1 cellular context compared by ENCODE assay signal in the genomic region with DNA sequence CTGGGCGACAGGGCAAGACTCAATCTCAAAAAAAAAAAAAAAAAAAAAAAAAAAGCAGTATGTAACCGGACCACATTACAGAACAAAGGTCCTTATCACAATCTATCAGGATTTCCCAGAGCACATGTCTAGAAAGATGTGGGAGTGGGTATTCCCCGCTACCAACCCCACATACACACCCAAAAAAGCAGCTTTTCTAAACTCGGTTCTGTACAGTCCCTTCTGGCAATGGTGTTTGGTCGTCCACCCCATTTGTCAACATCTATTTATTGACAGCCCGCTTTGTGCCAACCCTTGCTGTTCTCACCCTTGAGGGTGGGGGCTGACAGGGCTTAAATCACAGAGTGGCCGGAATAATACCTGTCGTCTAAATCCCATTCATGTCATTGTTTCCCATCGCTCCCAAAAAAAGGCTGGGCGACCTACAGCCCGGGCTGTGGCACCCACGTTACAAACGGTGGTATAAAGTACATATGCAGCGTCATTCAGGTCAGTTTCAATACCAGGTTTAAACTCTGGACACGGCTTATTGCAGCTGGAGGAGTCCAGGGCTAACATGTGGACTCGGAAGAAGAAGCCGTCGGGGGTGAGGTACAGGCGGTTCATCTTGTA.
A peak's percentile ranks its signal among the peaks of the same experiment; 100 is the strongest.
TF ChIP-seq lines count a peak whose summit lies in the region.

No MANE protein-coding gene starts in this region.

TF ChIP-seq in K562, 482 proteins besides CTCF, POLR2A, EP300 and RAD21 (continued from another document):
- TF ChIP-seq, protein P1, sequence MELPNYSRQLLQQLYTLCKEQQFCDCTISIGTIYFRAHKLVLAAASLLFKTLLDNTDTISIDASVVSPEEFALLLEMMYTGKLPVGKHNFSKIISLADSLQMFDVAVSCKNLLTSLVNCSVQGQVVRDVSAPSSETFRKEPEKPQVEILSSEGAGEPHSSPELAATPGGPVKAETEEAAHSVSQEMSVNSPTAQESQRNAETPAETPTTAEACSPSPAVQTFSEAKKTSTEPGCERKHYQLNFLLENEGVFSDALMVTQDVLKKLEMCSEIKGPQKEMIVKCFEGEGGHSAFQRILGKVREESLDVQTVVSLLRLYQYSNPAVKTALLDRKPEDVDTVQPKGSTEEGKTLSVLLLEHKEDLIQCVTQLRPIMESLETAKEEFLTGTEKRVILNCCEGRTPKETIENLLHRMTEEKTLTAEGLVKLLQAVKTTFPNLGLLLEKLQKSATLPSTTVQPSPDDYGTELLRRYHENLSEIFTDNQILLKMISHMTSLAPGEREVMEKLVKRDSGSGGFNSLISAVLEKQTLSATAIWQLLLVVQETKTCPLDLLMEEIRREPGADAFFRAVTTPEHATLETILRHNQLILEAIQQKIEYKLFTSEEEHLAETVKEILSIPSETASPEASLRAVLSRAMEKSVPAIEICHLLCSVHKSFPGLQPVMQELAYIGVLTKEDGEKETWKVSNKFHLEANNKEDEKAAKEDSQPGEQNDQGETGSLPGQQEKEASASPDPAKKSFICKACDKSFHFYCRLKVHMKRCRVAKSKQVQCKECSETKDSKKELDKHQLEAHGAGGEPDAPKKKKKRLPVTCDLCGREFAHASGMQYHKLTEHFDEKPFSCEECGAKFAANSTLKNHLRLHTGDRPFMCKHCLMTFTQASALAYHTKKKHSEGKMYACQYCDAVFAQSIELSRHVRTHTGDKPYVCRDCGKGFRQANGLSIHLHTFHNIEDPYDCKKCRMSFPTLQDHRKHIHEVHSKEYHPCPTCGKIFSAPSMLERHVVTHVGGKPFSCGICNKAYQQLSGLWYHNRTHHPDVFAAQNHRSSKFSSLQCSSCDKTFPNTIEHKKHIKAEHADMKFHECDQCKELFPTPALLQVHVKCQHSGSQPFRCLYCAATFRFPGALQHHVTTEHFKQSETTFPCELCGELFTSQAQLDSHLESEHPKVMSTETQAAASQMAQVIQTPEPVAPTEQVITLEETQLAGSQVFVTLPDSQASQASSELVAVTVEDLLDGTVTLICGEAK (IDR thresholded peaks at IDR 0.05): peak; percentile 38; the same call in 1 of the 2 replicates
- TF ChIP-seq, protein P1 (CRISPR knock-in tag; IDR thresholded peaks at IDR 0.05): no peak
- TF ChIP-seq SMARCA5 (IDR thresholded peaks at IDR 0.05): no peak
- no peak for TF ChIP-seq ZNF76 (CRISPR knock-in tag; IDR thresholded peaks at IDR 0.05; ENCODE audit: borderline replicate concordance)
- no peak for TF ChIP-seq ZNF696 (CRISPR knock-in tag; conservative IDR thresholded peaks at IDR 0.05)
- TF ChIP-seq ZNF77 (CRISPR knock-in tag; IDR thresholded peaks at IDR 0.05): no peak
- TF ChIP-seq, protein P2, sequence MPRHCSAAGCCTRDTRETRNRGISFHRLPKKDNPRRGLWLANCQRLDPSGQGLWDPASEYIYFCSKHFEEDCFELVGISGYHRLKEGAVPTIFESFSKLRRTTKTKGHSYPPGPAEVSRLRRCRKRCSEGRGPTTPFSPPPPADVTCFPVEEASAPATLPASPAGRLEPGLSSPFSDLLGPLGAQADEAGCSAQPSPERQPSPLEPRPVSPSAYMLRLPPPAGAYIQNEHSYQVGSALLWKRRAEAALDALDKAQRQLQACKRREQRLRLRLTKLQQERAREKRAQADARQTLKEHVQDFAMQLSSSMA (CRISPR knock-in tag; IDR thresholded peaks at IDR 0.05): no peak
- no peak for TF ChIP-seq NELFE (IDR thresholded peaks at IDR 0.05; ENCODE audit: insufficient read depth, insufficient read length)
- TF ChIP-seq MYNN (IDR thresholded peaks at IDR 0.05): no peak
- no peak for TF ChIP-seq MYNN (CRISPR knock-in tag; IDR thresholded peaks at IDR 0.05)
- TF ChIP-seq, protein P3, sequence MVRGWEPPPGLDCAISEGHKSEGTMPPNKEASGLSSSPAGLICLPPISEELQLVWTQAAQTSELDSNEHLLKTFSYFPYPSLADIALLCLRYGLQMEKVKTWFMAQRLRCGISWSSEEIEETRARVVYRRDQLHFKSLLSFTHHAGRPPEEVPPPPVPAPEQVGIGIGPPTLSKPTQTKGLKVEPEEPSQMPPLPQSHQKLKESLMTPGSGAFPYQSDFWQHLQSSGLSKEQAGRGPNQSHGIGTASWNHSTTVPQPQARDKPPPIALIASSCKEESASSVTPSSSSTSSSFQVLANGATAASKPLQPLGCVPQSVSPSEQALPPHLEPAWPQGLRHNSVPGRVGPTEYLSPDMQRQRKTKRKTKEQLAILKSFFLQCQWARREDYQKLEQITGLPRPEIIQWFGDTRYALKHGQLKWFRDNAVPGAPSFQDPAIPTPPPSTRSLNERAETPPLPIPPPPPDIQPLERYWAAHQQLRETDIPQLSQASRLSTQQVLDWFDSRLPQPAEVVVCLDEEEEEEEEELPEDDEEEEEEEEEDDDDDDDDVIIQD (CRISPR knock-in tag; IDR thresholded peaks at IDR 0.05): no peak
- TF ChIP-seq NFE2 (IDR thresholded peaks at IDR 0.05; ENCODE audit: low read depth): 0 out of 2 replicates have a peak, but pooled peaks have one; percentile 45
- TF ChIP-seq NCOA6 (IDR thresholded peaks at IDR 0.05): no peak; the same call in 1 of the 2 replicates
- TF ChIP-seq, protein P4, sequence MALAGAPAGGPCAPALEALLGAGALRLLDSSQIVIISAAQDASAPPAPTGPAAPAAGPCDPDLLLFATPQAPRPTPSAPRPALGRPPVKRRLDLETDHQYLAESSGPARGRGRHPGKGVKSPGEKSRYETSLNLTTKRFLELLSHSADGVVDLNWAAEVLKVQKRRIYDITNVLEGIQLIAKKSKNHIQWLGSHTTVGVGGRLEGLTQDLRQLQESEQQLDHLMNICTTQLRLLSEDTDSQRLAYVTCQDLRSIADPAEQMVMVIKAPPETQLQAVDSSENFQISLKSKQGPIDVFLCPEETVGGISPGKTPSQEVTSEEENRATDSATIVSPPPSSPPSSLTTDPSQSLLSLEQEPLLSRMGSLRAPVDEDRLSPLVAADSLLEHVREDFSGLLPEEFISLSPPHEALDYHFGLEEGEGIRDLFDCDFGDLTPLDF (CRISPR knock-in tag; IDR thresholded peaks at IDR 0.05): no peak
- TF ChIP-seq ATF1 (CRISPR knock-in tag; IDR thresholded peaks at IDR 0.05): no peak
- 0 out of 2 replicates have a peak, but pooled peaks have one; percentile 28 for TF ChIP-seq ATF1 (tag; IDR thresholded peaks at IDR 0.05)
- TF ChIP-seq, protein P5, sequence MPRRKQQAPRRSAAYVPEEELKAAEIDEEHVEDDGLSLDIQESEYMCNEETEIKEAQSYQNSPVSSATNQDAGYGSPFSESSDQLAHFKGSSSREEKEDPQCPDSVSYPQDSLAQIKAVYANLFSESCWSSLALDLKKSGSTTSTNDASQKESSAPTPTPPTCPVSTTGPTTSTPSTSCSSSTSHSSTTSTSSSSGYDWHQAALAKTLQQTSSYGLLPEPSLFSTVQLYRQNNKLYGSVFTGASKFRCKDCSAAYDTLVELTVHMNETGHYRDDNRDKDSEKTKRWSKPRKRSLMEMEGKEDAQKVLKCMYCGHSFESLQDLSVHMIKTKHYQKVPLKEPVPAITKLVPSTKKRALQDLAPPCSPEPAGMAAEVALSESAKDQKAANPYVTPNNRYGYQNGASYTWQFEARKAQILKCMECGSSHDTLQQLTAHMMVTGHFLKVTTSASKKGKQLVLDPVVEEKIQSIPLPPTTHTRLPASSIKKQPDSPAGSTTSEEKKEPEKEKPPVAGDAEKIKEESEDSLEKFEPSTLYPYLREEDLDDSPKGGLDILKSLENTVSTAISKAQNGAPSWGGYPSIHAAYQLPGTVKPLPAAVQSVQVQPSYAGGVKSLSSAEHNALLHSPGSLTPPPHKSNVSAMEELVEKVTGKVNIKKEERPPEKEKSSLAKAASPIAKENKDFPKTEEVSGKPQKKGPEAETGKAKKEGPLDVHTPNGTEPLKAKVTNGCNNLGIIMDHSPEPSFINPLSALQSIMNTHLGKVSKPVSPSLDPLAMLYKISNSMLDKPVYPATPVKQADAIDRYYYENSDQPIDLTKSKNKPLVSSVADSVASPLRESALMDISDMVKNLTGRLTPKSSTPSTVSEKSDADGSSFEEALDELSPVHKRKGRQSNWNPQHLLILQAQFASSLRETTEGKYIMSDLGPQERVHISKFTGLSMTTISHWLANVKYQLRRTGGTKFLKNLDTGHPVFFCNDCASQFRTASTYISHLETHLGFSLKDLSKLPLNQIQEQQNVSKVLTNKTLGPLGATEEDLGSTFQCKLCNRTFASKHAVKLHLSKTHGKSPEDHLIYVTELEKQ (CRISPR knock-in tag; IDR thresholded peaks at IDR 0.05): no peak
- TF ChIP-seq L3MBTL2 (IDR thresholded peaks at IDR 0.05): peak; percentile 48; the same call in 1 of the 2 replicates
- TF ChIP-seq E2F3 (CRISPR knock-in tag; IDR thresholded peaks at IDR 0.05): no peak
